11 cellular contexts compared by ENCODE assay signal in the genomic region with DNA sequence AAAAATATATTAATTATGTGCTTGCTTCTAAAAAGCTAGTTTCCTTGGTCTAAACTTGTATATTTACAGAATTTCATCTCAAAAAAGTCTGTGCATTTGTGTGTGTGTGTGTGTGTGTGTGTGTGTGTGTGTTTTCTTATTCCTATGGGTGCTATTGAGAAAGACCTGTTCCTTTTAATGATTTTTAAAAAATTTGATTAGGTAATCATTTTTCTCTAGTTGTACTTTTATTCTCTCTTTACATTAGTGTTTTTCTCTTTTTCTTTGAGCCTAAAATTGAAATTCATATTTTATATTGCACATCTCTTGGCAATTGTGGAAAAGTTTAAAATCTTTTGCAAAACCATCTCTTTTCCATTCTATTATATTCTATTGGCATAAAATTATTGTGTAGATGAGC.
"Had no signal": no experiment of that assay in that cellular context is flagged by ENCODE, and none has a peak within 500 bp of the region (broad histone marks: within the 10 kb centered on the region; RNA-seq: fewer than 3 reads in every experiment).

No MANE protein-coding gene starts in this region.

- FAIRE-seq: H1, H54 had no signal

- H3K36me3 ChIP-seq: HAP-1 had no signal

- DNase-seq: GM23248, GOT3, H7, H9, HCEC 1CT, HFFc6 had no signal

- ATAC-seq: GM23338, HCT116 had no signal

- H3K4me2 ChIP-seq: GM23338 had no signal

- H3K9ac ChIP-seq: GM23248 had no signal

- H3K4me3 ChIP-seq: GM23248, GM23338, HAP-1 had no signal

- H3K9me3 ChIP-seq: HAP-1 had no signal

- H3K27ac ChIP-seq: GM23248 had no signal

- H2AFZ ChIP-seq: GM23248, GM23338 had no signal
